ENCODE assay signal across 17 cellular contexts in genomic region chr5:2068515-2068914, GRCh38.
A peak's percentile ranks its signal among the peaks of the same experiment; 100 is the strongest.
DNase-seq lines count a peak whose midpoint lies in the region; ATAC-seq and TF ChIP-seq lines count a peak whose summit lies in the region.
"Had no signal": no experiment of that assay in that cellular context is flagged by ENCODE, and none has a peak within 500 bp of the region (broad histone marks: within the 10 kb centered on the region; RNA-seq: fewer than 3 reads in every experiment).

No MANE protein-coding gene starts in this region.

- no peak overlapping the region for H2AFZ ChIP-seq in Karpas-422 (ENCODE audit: low read length)

- H3K27me3 Mint-ChIP-seq in activated CD4-positive, alpha-beta T cell treated with anti-CD3 and anti-CD28 coated beads, Interleukin-2, amount 10 ng/mL, durations not matched to agents 24 days and 14 days, result no peaks in the 10 kb centered on the region
- no peaks in the 10 kb centered on the region for H3K27me3 Mint-ChIP-seq in activated CD4-positive, alpha-beta T cell treated with anti-CD3 and anti-CD28 coated beads, Interleukin-2, amount 10 ng/mL, durations not matched to agents 7 days and 5 days

- no peaks in the 10 kb centered on the region for H4K20me1 ChIP-seq in Karpas-422 (ENCODE audit: insufficient read depth, low read depth, low read length)

- CTCF ChIA-PET in activated CD4-positive, alpha-beta T cell treated with anti-CD3 and anti-CD28 coated beads, Interleukin-2, amount 10 ng/mL, durations not matched to agents 7 days and 5 days (lab: Charles Lee), result no interaction called here

- no peaks in the 10 kb centered on the region for H3K36me3 Mint-ChIP-seq in activated CD4-positive, alpha-beta T cell treated with anti-CD3 and anti-CD28 coated beads, Interleukin-2, amount 10 ng/mL, durations not matched to agents 24 days and 14 days (ENCODE audit: low read depth)
- H3K36me3 Mint-ChIP-seq in activated CD4-positive, alpha-beta T cell treated with anti-CD3 and anti-CD28 coated beads, Interleukin-2, amount 10 ng/mL, durations not matched to agents 7 days and 5 days (ENCODE audit: low read depth), result no peaks in the 10 kb centered on the region
- H3K36me3 Mint-ChIP-seq: IgD-negative memory B cell had no signal

- H3K4me3 Mint-ChIP-seq in activated CD4-positive, alpha-beta T cell treated with anti-CD3 and anti-CD28 coated beads, Interleukin-2, amount 10 ng/mL, durations not matched to agents 24 days and 14 days, result no peak overlapping the region
- H3K4me3 Mint-ChIP-seq in activated CD4-positive, alpha-beta T cell treated with anti-CD3 and anti-CD28 coated beads, Interleukin-2, amount 10 ng/mL, durations not matched to agents 7 days and 5 days, result no peak overlapping the region
- H3K4me3 Mint-ChIP-seq: CD4-positive, alpha-beta T cell; IgD-negative memory B cell had no signal

- intact Hi-C loops in activated CD4-positive, alpha-beta T cell treated with anti-CD3 and anti-CD28 coated beads, Interleukin-2, amount 10 ng/mL, durations not matched to agents 24 days and 14 days (cut with micrococcal nuclease), result no loop called here

- H3K4me2 ChIP-seq in Karpas-422 (ENCODE audit: low read depth, low read length, poor library complexity, severe bottlenecking), result no peak overlapping the region
- H3K4me2 ChIP-seq: A549 had no signal

- no peak overlapping the region for H3K4me3 ChIP-seq in Karpas-422 (ENCODE audit: low read length)
- no peak overlapping the region for H3K4me3 ChIP-seq in fibroblast of pulmonary artery (replicated peaks; ENCODE audit: low read depth, low read length)
- H3K4me3 ChIP-seq: A549, HAP-1 had no signal

- no peaks in the 10 kb centered on the region for H3K9me3 Mint-ChIP-seq in activated CD4-positive, alpha-beta T cell treated with anti-CD3 and anti-CD28 coated beads, Interleukin-2, amount 10 ng/mL, durations not matched to agents 24 days and 14 days
- H3K9me3 Mint-ChIP-seq in activated CD4-positive, alpha-beta T cell treated with anti-CD3 and anti-CD28 coated beads, Interleukin-2, amount 10 ng/mL, durations not matched to agents 7 days and 5 days, result no peaks in the 10 kb centered on the region

- POLR2A ChIA-PET in activated CD4-positive, alpha-beta T cell treated with anti-CD3 and anti-CD28 coated beads, Interleukin-2, amount 10 ng/mL, durations not matched to agents 7 days and 5 days (lab: Charles Lee), result no interaction called here

- no peaks in the 10 kb centered on the region for H3K9me2 ChIP-seq in Karpas-422 (replicated peaks; ENCODE audit: insufficient read depth, low read length)

- H3K27me3 ChIP-seq in Karpas-422 (ENCODE audit: low read length), result no peaks in the 10 kb centered on the region

- no peak for ATAC-seq in HG02623 (IDR thresholded peaks at IDR 0.05; ENCODE audit: unreplicated experiment)
- no peak for ATAC-seq in HG03571 (IDR thresholded peaks at IDR 0.05; ENCODE audit: unreplicated experiment)
- ATAC-seq in HG02973 (IDR thresholded peaks at IDR 0.05; ENCODE audit: unreplicated experiment), result no peak
- ATAC-seq: A549, HepG2 had no signal

- H3K9ac ChIP-seq in Karpas-422 (ENCODE audit: low read length), result no peak overlapping the region

- no peak overlapping the region for H3K27ac Mint-ChIP-seq in activated CD4-positive, alpha-beta T cell treated with anti-CD3 and anti-CD28 coated beads, Interleukin-2, amount 10 ng/mL, durations not matched to agents 24 days and 14 days
- no peak overlapping the region for H3K27ac Mint-ChIP-seq in activated CD4-positive, alpha-beta T cell treated with anti-CD3 and anti-CD28 coated beads, Interleukin-2, amount 10 ng/mL, durations not matched to agents 7 days and 5 days
- H3K27ac Mint-ChIP-seq: CD4-positive, alpha-beta T cell; IgD-negative memory B cell had no signal

- H3K79me2 ChIP-seq in Karpas-422 (ENCODE audit: low read length), result no peaks in the 10 kb centered on the region

- no peaks in the 10 kb centered on the region for H3K4me1 Mint-ChIP-seq in activated CD4-positive, alpha-beta T cell treated with anti-CD3 and anti-CD28 coated beads, Interleukin-2, amount 10 ng/mL, durations not matched to agents 24 days and 14 days
- H3K4me1 Mint-ChIP-seq in activated CD4-positive, alpha-beta T cell treated with anti-CD3 and anti-CD28 coated beads, Interleukin-2, amount 10 ng/mL, durations not matched to agents 7 days and 5 days, result no peaks in the 10 kb centered on the region

- H3K36me3 ChIP-seq in Karpas-422 (ENCODE audit: insufficient read depth, low read length), result no peaks in the 10 kb centered on the region
- H3K36me3 ChIP-seq: HAP-1 had no signal

- H3K9me3 ChIP-seq in Karpas-422 (ENCODE audit: low read length), result no peaks in the 10 kb centered on the region
- H3K9me3 ChIP-seq: A549, Caco-2, HAP-1 had no signal

- TF ChIP-seq CTCF in fibroblast of pulmonary artery (IDR thresholded peaks at IDR 0.05; ENCODE audit: low read length, missing control alignments), result no peak

- H3K27ac ChIP-seq in Karpas-422 (ENCODE audit: low read length), result no peak overlapping the region
- H3K27ac ChIP-seq: 22Rv1, A549, C4-2B had no signal

- no peaks in the 10 kb centered on the region for H3K4me1 ChIP-seq in Karpas-422 (ENCODE audit: low read length)
- H3K4me1 ChIP-seq: A549, Caco-2, HAP-1 had no signal

- peak; percentile 11 for DNase-seq in activated CD4-positive, alpha-beta T cell treated with anti-CD3 and anti-CD28 coated beads, Interleukin-2, amount 10 ng/mL, durations not matched to agents 24 days and 14 days
- DNase-seq in activated CD4-positive, alpha-beta T cell treated with anti-CD3 and anti-CD28 coated beads, Interleukin-2, amount 10 ng/mL, durations not matched to agents 7 days and 5 days, result no peak
- DNase-seq in Karpas-422, result peak; percentile 22
- peak; percentile 2 for DNase-seq in fibroblast of pulmonary artery (ENCODE audit: low read depth)
- DNase-seq: AML-193; Caco-2; CD4-positive, alpha-beta T cell; GDM1 had no signal
